In the genomic region with DNA sequence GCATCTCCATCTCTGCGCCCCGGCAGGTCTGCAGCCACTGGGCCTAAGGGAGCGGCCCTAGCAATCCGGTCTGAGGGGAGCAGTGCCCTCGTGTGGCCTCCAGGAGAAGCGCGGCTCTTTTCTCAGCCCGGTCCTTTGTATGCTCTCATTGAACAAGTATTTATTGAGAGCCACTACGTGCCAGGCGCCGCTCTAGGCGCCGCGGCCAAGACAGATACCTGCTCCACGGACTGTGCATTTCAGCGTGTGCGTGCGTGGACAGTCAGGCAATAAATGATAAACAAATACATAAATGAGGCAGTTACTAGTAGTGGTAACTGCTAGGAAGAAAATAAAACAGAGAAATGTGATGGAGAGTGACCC, we compare ENCODE assay signal across 8 cellular contexts. TPM values are rescaled to one million over a fixed set of nuclear protein-coding genes. Genes with fewer than 3 reads are reported as not detected.
DNase-seq lines count a peak whose midpoint lies in the region; FAIRE-seq and TF ChIP-seq lines count a peak whose summit lies in the region.

No MANE protein-coding gene starts in this region.

- H3K4me1 ChIP-seq in neutrophil (ENCODE audit: control insufficient read depth in 1 of 2, insufficient read depth in 1 of 2, low read depth in 1 of 2, low read length in 1 of 2): peaks cover 4 to 12% of the 10 kb centered on the region in 2 experiments

- TF ChIP-seq POLR2A in H54 (IDR thresholded peaks at IDR 0.05; ENCODE audit: low read depth, low read length): no peak

- DNase-seq in ELR (ENCODE audit: low read depth): peak; percentile 91
- peak; percentile 88 for DNase-seq in H54 (ENCODE audit: insufficient read length, low spot score)
- DNase-seq in LNCaP clone FGC (ENCODE audit: low read depth): peak; percentile 77
- peak; percentile 92 for DNase-seq in RKO (ENCODE audit: low spot score)
- peak; percentile 74 for DNase-seq in activated T-helper 2 cell treated with anti-CD3 and anti-CD28 coated beads, Interferon-gamma antibody, Interleukin-2, Interleukin-4, amounts not matched to agents 10 μg/mL and 5 μg/mL and 100 μg/mL, durations not matched to agents 14 hours and 24 hours and 36 hours (ENCODE audit: low spot score)
- peak; percentile 70 for DNase-seq in fibroblast of the conjunctiva (ENCODE audit: low read depth)

- FAIRE-seq in H54 (lab: Jason Lieb, UNC): no peak

- H3K27ac ChIP-seq in neutrophil: no peak overlapping the region
- H3K27ac ChIP-seq in temporal lobe (ENCODE audit: low read depth, low read length): peak overlapping the region; percentile 85

- H3K36me3 ChIP-seq in neutrophil: no peaks in the 10 kb centered on the region

- H3K27ac Mint-ChIP-seq in activated T-helper 2 cell treated with anti-CD3 and anti-CD28 coated beads, Interferon-gamma antibody, Interleukin-2, Interleukin-4, amounts not matched to agents 10 μg/mL and 5 μg/mL and 100 μg/mL, durations not matched to agents 14 hours and 24 hours and 36 hours: no peak overlapping the region

- H3K27me3 ChIP-seq in neutrophil: peaks cover 5% of the 10 kb centered on the region

- no peaks in the 10 kb centered on the region for H3K9me3 Mint-ChIP-seq in activated T-helper 2 cell treated with anti-CD3 and anti-CD28 coated beads, Interferon-gamma antibody, Interleukin-2, Interleukin-4, amounts not matched to agents 10 μg/mL and 5 μg/mL and 100 μg/mL, durations not matched to agents 14 hours and 24 hours and 36 hours

- H3K4me1 Mint-ChIP-seq in activated T-helper 2 cell treated with anti-CD3 and anti-CD28 coated beads, Interferon-gamma antibody, Interleukin-2, Interleukin-4, amounts not matched to agents 10 μg/mL and 5 μg/mL and 100 μg/mL, durations not matched to agents 14 hours and 24 hours and 36 hours (ENCODE audit: low read depth): peaks cover 9% of the 10 kb centered on the region

- no peaks in the 10 kb centered on the region for H3K36me3 Mint-ChIP-seq in activated T-helper 2 cell treated with anti-CD3 and anti-CD28 coated beads, Interferon-gamma antibody, Interleukin-2, Interleukin-4, amounts not matched to agents 10 μg/mL and 5 μg/mL and 100 μg/mL, durations not matched to agents 14 hours and 24 hours and 36 hours (ENCODE audit: low read depth)

- H3K4me3 Mint-ChIP-seq in activated T-helper 2 cell treated with anti-CD3 and anti-CD28 coated beads, Interferon-gamma antibody, Interleukin-2, Interleukin-4, amounts not matched to agents 10 μg/mL and 5 μg/mL and 100 μg/mL, durations not matched to agents 14 hours and 24 hours and 36 hours (ENCODE audit: low read depth): peak overlapping the region; percentile 63

- H3K27me3 Mint-ChIP-seq in activated T-helper 2 cell treated with anti-CD3 and anti-CD28 coated beads, Interferon-gamma antibody, Interleukin-2, Interleukin-4, amounts not matched to agents 10 μg/mL and 5 μg/mL and 100 μg/mL, durations not matched to agents 14 hours and 24 hours and 36 hours (ENCODE audit: low read depth): peaks cover 9% of the 10 kb centered on the region

- H3K9me3 ChIP-seq in neutrophil: no peaks in the 10 kb centered on the region

- H3K4me3 ChIP-seq in LNCaP clone FGC (ENCODE audit: low read depth, low read length): no peak overlapping the region
- no peak overlapping the region for H3K4me3 ChIP-seq in neutrophil (ENCODE audit: low read depth in 1 of 2, low read length in 1 of 2)

- TF ChIP-seq CTCF in LNCaP clone FGC (IDR thresholded peaks at IDR 0.05; ENCODE audit: control insufficient read depth, extremely low read depth, insufficient read depth) (peak; percentile 93), neutrophil (IDR thresholded peaks at IDR 0.05) (peak; percentile 90)

- intact Hi-C loops in activated T-helper 2 cell treated with anti-CD3 and anti-CD28 coated beads, Interferon-gamma antibody, Interleukin-2, Interleukin-4, amounts not matched to agents 10 μg/mL and 5 μg/mL and 100 μg/mL, durations not matched to agents 14 hours and 24 hours and 36 hours (cut with micrococcal nuclease): loop anchor here (1.0 kb wide), 2 partner anchors 113 to 117 kb away; no protein-coding TSS in a partner anchor

RNA-seq across cellular contexts. Expression of a gene that starts 2.3 kb away (rescaled TPM):
- 0.18 TPM in 1 of 2 replicates, not detected in the other for total RNA-seq in activated T-helper 2 cell treated with anti-CD3 and anti-CD28 coated beads, Interferon-gamma antibody, Interleukin-2, Interleukin-4, amounts not matched to agents 10 μg/mL and 5 μg/mL and 100 μg/mL, durations not matched to agents 14 hours and 24 hours and 36 hours
- total RNA-seq in temporal lobe: under 0.01 TPM

RNA-seq across cellular contexts. Expression of a gene that starts 11.3 kb away (rescaled TPM):
- 15.7 and 17.1 TPM in 2 replicates for total RNA-seq in activated T-helper 2 cell treated with anti-CD3 and anti-CD28 coated beads, Interferon-gamma antibody, Interleukin-2, Interleukin-4, amounts not matched to agents 10 μg/mL and 5 μg/mL and 100 μg/mL, durations not matched to agents 14 hours and 24 hours and 36 hours
- 14.3 TPM for total RNA-seq in temporal lobe

RNA-seq across cellular contexts. Expression of a gene that starts 43.9 kb away (rescaled TPM):
- 119 and 120 TPM in 2 replicates for total RNA-seq in activated T-helper 2 cell treated with anti-CD3 and anti-CD28 coated beads, Interferon-gamma antibody, Interleukin-2, Interleukin-4, amounts not matched to agents 10 μg/mL and 5 μg/mL and 100 μg/mL, durations not matched to agents 14 hours and 24 hours and 36 hours
- total RNA-seq in temporal lobe: 79.7 TPM

RNA-seq across cellular contexts. Expression of a gene that starts 54.8 kb away (rescaled TPM):
- total RNA-seq in activated T-helper 2 cell treated with anti-CD3 and anti-CD28 coated beads, Interferon-gamma antibody, Interleukin-2, Interleukin-4, amounts not matched to agents 10 μg/mL and 5 μg/mL and 100 μg/mL, durations not matched to agents 14 hours and 24 hours and 36 hours: 60.4 and 61.0 TPM in 2 replicates
- 45.5 TPM for total RNA-seq in temporal lobe
